Comparison of ENCODE assay signal across 9 cellular contexts in the genomic region with DNA sequence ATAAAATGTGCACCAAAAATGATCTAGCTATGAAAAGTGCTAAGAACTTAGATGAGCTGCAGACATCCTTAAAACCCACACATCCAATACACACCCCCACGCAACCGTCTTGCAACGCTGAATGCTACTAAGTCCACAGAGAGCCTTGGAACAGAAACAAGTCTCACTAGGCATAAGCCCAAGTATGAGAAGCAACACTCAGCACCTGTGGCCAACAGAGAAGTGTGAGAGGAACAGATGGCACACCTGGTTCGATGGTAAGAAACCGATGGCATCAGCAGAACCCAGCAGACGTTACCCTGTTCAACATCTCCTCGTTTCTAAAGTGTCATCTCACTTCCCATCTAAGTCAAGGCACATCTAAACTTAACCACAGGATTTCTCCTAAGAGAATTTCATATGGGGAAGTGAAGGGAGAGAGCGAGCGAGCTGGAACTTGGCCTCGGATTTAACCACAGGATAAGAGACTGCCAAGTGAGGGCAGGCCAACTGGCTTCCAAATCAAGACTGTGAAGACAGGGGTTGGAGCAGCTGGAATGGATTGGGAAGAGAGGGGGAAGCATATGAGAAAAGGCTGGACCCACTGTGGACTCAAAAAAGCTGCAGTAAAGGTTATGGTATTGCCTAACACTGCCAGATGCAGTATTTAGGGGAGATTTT. TPM values are rescaled to one million over a fixed set of nuclear protein-coding genes. Genes with fewer than 3 reads are reported as not detected.
A peak's percentile ranks its signal among the peaks of the same experiment; 100 is the strongest.
DNase-seq lines count a peak whose midpoint lies in the region; ATAC-seq and TF ChIP-seq lines count a peak whose summit lies in the region.
"Had no signal": no experiment of that assay in that cellular context is flagged by ENCODE, and none has a peak within 500 bp of the region (broad histone marks: within the 10 kb centered on the region; RNA-seq: fewer than 3 reads in every experiment).

No MANE protein-coding gene starts in this region.

- H3K9ac ChIP-seq in rectal smooth muscle tissue (ENCODE audit: low read length), result no peak overlapping the region

- peaks cover 40% of the 10 kb centered on the region for H3K36me3 ChIP-seq in cardiac muscle cell
- H3K36me3 ChIP-seq in rectal smooth muscle tissue (ENCODE audit: control insufficient read depth, insufficient read depth, low read length), result peaks cover 16% of the 10 kb centered on the region

- H3K9me3 ChIP-seq in cardiac muscle cell (ENCODE audit: low read depth), result no peaks in the 10 kb centered on the region

- no peak for TF ChIP-seq CTCF in cardiac muscle cell (IDR thresholded peaks at IDR 0.05; ENCODE audit: low read depth, low read length)

- H3K4me1 ChIP-seq in cardiac muscle cell (ENCODE audit: low read depth), result no peaks in the 10 kb centered on the region
- peaks cover 41% of the 10 kb centered on the region for H3K4me1 ChIP-seq in rectal smooth muscle tissue (ENCODE audit: control insufficient read depth, insufficient read depth, low read length)

- H3K4me1 Mint-ChIP-seq in activated T-helper 17 cell treated with anti-CD3 and anti-CD28 coated beads, Interleukin-2, amount 50 U/mL, for 72 hours, result peaks cover 17% of the 10 kb centered on the region
- H3K4me1 Mint-ChIP-seq in stimulated activated naive B cell treated with anti-CD40 and anti-IgM and Interleukin-4, amounts not matched to agents 10 μg/mL and 1 μg/mL and 100 μg/mL, for 72 hours, result peaks cover 0 to 6% of the 10 kb centered on the region in 2 donors

- H3K27ac ChIP-seq in cardiac muscle cell (peak overlapping the region; percentile 30), rectal smooth muscle tissue (ENCODE audit: low read depth, low read length) (peak overlapping the region; percentile 1)

- peak overlapping the region; percentile 79 for H3K27ac Mint-ChIP-seq in activated T-helper 17 cell treated with anti-CD3 and anti-CD28 coated beads, Interleukin-2, amount 50 U/mL, for 72 hours
- no peak overlapping the region for H3K27ac Mint-ChIP-seq in stimulated activated naive B cell treated with anti-CD40 and anti-IgM and Interleukin-4, amounts not matched to agents 10 μg/mL and 1 μg/mL and 100 μg/mL, for 72 hours

- H3K27me3 ChIP-seq in cardiac muscle cell (no peaks in the 10 kb centered on the region), rectal smooth muscle tissue (ENCODE audit: control insufficient read depth, insufficient read depth, low read length) (peaks cover 1% of the 10 kb centered on the region)

- no peak overlapping the region for H3K4me3 ChIP-seq in cardiac muscle cell
- no peak overlapping the region for H3K4me3 ChIP-seq in rectal smooth muscle tissue (ENCODE audit: low read length)

- ATAC-seq in activated T-helper 17 cell treated with anti-CD3 and anti-CD28 coated beads, Interleukin-2, amount 50 U/mL, for 72 hours (replicated peaks), result no peak
- no peak for ATAC-seq in stimulated activated naive B cell treated with anti-CD40 and anti-IgM and Interleukin-4, amounts not matched to agents 10 μg/mL and 1 μg/mL and 100 μg/mL, for 72 hours (replicated peaks)
- ATAC-seq in GM21786 (IDR thresholded peaks at IDR 0.05; ENCODE audit: unreplicated experiment), result no peak

- no peak overlapping the region for H3K4me3 Mint-ChIP-seq in activated T-helper 17 cell treated with anti-CD3 and anti-CD28 coated beads, Interleukin-2, amount 50 U/mL, for 72 hours
- no peak overlapping the region for H3K4me3 Mint-ChIP-seq in stimulated activated naive B cell treated with anti-CD40 and anti-IgM and Interleukin-4, amounts not matched to agents 10 μg/mL and 1 μg/mL and 100 μg/mL, for 72 hours

- H3K27me3 Mint-ChIP-seq in activated T-helper 17 cell treated with anti-CD3 and anti-CD28 coated beads, Interleukin-2, amount 50 U/mL, for 72 hours, result no peaks in the 10 kb centered on the region
- no peaks in the 10 kb centered on the region for H3K27me3 Mint-ChIP-seq in stimulated activated naive B cell treated with anti-CD40 and anti-IgM and Interleukin-4, amounts not matched to agents 10 μg/mL and 1 μg/mL and 100 μg/mL, for 72 hours

- DNase-seq in G401 (ENCODE audit: low spot score), result peak; percentile 80
- DNase-seq in cardiac muscle cell (ENCODE audit: low read depth in 1 of 2, low spot score in 1 of 2), result peak in 1 of 2 donors; percentile 98
- no peak for DNase-seq in SIG-M5 (lab: John Stamatoyannopoulos, UW)
- no peak for DNase-seq in stimulated activated naive B cell treated with anti-CD40 and anti-IgM and Interleukin-4, amounts not matched to agents 10 μg/mL and 1 μg/mL and 100 μg/mL, for 72 hours
- no peak for DNase-seq in NCI-H2029 treated with DMSO at 0.1 percent for 48 hours (lab: John Stamatoyannopoulos, UW)
- DNase-seq: NCI-H226 had no signal

- H3K9me3 Mint-ChIP-seq in activated T-helper 17 cell treated with anti-CD3 and anti-CD28 coated beads, Interleukin-2, amount 50 U/mL, for 72 hours, result no peaks in the 10 kb centered on the region
- H3K9me3 Mint-ChIP-seq in stimulated activated naive B cell treated with anti-CD40 and anti-IgM and Interleukin-4, amounts not matched to agents 10 μg/mL and 1 μg/mL and 100 μg/mL, for 72 hours, result no peaks in the 10 kb centered on the region

- in situ Hi-C loops in G401 (cut with HindIII; ENCODE audit: low sequenced_read_pairs), result no loop called here

- H3K36me3 Mint-ChIP-seq in activated T-helper 17 cell treated with anti-CD3 and anti-CD28 coated beads, Interleukin-2, amount 50 U/mL, for 72 hours (ENCODE audit: low read depth), result peaks cover 98% of the 10 kb centered on the region
- peaks cover 24 to 31% of the 10 kb centered on the region in 2 donors for H3K36me3 Mint-ChIP-seq in stimulated activated naive B cell treated with anti-CD40 and anti-IgM and Interleukin-4, amounts not matched to agents 10 μg/mL and 1 μg/mL and 100 μg/mL, for 72 hours

RNA-seq across cellular contexts. Expression of a gene that starts 41.0 kb away (rescaled TPM):
- total RNA-seq in G401 (2014; rRNA removed; shearing (Covaris generic)), result 93.4 and 111 TPM in 2 replicates
- not detected for total RNA-seq in activated T-helper 17 cell treated with anti-CD3 and anti-CD28 coated beads, Interleukin-2, amount 50 U/mL, for 72 hours
- 8.1 and 9.0 TPM in 2 replicates for total RNA-seq in cardiac muscle cell
- 2.1 and 3.4 TPM in 2 replicates for polyA plus RNA-seq in cardiac muscle cell
